16 cellular contexts compared by ENCODE assay signal in the genomic region with DNA sequence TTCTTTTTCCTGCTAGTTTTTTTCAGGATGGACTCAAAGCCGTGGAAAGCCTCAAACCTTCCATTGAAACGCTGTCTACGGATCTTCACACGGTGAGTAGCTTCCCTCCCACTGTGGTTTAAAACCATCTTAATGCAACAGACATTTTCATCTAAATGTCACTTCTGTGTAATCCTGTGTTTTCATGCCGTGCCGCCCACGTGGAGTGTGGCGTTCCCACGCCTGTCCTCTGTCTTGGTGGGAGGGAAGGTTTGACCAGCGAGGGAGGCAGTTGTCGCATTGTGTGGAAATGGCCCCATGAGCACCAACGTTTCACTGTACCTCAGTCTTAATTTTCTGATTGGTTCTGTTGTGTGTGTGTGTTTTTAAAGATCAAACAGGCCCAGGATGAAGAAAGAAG.
DNase-seq lines count a peak whose midpoint lies in the region; ATAC-seq and TF ChIP-seq lines count a peak whose summit lies in the region.
"Had no signal": no experiment of that assay in that cellular context is flagged by ENCODE, and none has a peak within 500 bp of the region (broad histone marks: within the 10 kb centered on the region; RNA-seq: fewer than 3 reads in every experiment).

No MANE protein-coding gene starts in this region.

- POLR2A ChIA-PET in SK-N-SH (lab: Yijun Ruan, JAX) = no interaction called here

- H3K4me1 Mint-ChIP-seq in chondrocyte (ENCODE audit: low read depth) (peaks cover 57% of the 10 kb centered on the region), immature natural killer cell (no peaks in the 10 kb centered on the region)
- H3K4me1 Mint-ChIP-seq in activated T-cell treated with anti-CD3 and anti-CD28 coated beads, Interleukin-2, amount 50 U/mL, for 24 hours (ENCODE audit: low read depth) = peaks cover 7% of the 10 kb centered on the region

- no peak overlapping the region for H3K9ac ChIP-seq in SK-N-SH

- no peak overlapping the region for H3K4me2 ChIP-seq in SK-N-SH

- in situ Hi-C loops in transverse colon (cut with MboI; ENCODE audit: low pct_ligation_motif_present in 1 of 4, low pct_unique_long_range_greater_than_20kb in 1 of 4, low sequenced_read_pairs in 3 of 4) = loop anchor here in 3 of 4 donors (25.0 kb wide), 3 partner anchors 122 to 172 kb away; partner anchors contain the start of gene ASAP2 (in 1 of the 3)

- ATAC-seq in SK-N-SH treated with all-trans-retinoic acid at 6 μM for 48 hours = no peak
- no peak for ATAC-seq in right lobe of liver

- H3K4me1 ChIP-seq in SK-N-SH (ENCODE audit: control insufficient read depth in 1 of 2, insufficient read depth in 2 of 2, low read depth in 1 of 2, low read length in 1 of 2) = peaks cover 26 to 39% of the 10 kb centered on the region in 2 experiments
- peaks cover 0 to 35% (median 11%) of the 10 kb centered on the region in 4 donors for H3K4me1 ChIP-seq in right lobe of liver
- peaks cover 24 to 70% (median 27%) of the 10 kb centered on the region in 4 donors for H3K4me1 ChIP-seq in transverse colon

- H3K27ac Mint-ChIP-seq in chondrocyte (ENCODE audit: unreplicated experiment) (peak overlapping the region; percentile 64), immature natural killer cell (no peak overlapping the region)
- no peak overlapping the region for H3K27ac Mint-ChIP-seq in activated T-cell treated with anti-CD3 and anti-CD28 coated beads, Interleukin-2, amount 50 U/mL, for 24 hours

- intact Hi-C loops in right lobe of liver (cut with DNase I) (loop anchor here (10.0 kb wide), 2 partner anchors 130 to 190 kb away; partner anchors contain the start of gene ASAP2 (in 1 of the 2)), transverse colon (cut with DNase I; ENCODE audit: low total_unique reads) (loop anchor here (5.0 kb wide), 2 partner anchors 127 to 192 kb away; partner anchors contain the start of gene ASAP2)

- no peaks in the 10 kb centered on the region for H3K9me3 ChIP-seq in SK-N-SH
- no peaks in the 10 kb centered on the region for H3K9me3 ChIP-seq in right lobe of liver
- H3K9me3 ChIP-seq in transverse colon = no peaks in the 10 kb centered on the region
- H3K9me3 ChIP-seq: BE2C had no signal

- H3K4me3 ChIP-seq in SK-N-SH (ENCODE audit: low read depth in 2 of 2, low read length in 1 of 2) = no peak overlapping the region
- H3K4me3 ChIP-seq in right lobe of liver = no peak overlapping the region
- H3K4me3 ChIP-seq in transverse colon = no peak overlapping the region

- H3K9me3 Mint-ChIP-seq in chondrocyte (ENCODE audit: low read depth) (no peaks in the 10 kb centered on the region), immature natural killer cell (no peaks in the 10 kb centered on the region)
- H3K9me3 Mint-ChIP-seq in activated T-cell treated with anti-CD3 and anti-CD28 coated beads, Interleukin-2, amount 50 U/mL, for 24 hours = no peaks in the 10 kb centered on the region

- H3K27ac ChIP-seq in SK-N-SH (ENCODE audit: low read depth in 2 of 2, low read length in 1 of 2) (peak overlapping the region; percentile 45 to 96; a peak in 3 of 4 replicates), right lobe of liver (peak overlapping the region; percentile 80 to 91 (median 90)), transverse colon (peak overlapping the region; percentile 82 to 87 (median 84))
- H3K27ac ChIP-seq: 22Rv1 had no signal

- H3K36me3 ChIP-seq in SK-N-SH (replicated peaks in 1 of 2; ENCODE audit: control insufficient read depth in 1 of 2, insufficient read depth in 2 of 2, low read length in 1 of 2) = peaks cover 51% of the 10 kb centered on the region in 2 experiments
- H3K36me3 ChIP-seq in right lobe of liver = no peaks in the 10 kb centered on the region
- no peaks in the 10 kb centered on the region for H3K36me3 ChIP-seq in transverse colon
- H3K36me3 ChIP-seq: BE2C had no signal

- TF ChIP-seq EP300 in SK-N-SH (IDR thresholded peaks at IDR 0.05; ENCODE audit: borderline replicate concordance in 1 of 2, low read depth in 1 of 2, low read length in 1 of 2) (no peak), transverse colon (IDR thresholded peaks at IDR 0.05; ENCODE audit: low read depth) (no peak)

- H3K4me3 Mint-ChIP-seq in chondrocyte (ENCODE audit: unreplicated experiment) (no peak overlapping the region), immature natural killer cell (no peak overlapping the region)
- H3K4me3 Mint-ChIP-seq in activated T-cell treated with anti-CD3 and anti-CD28 coated beads, Interleukin-2, amount 50 U/mL, for 24 hours = no peak overlapping the region

- no peak for TF ChIP-seq RAD21 in SK-N-SH (IDR thresholded peaks at IDR 0.05; ENCODE audit: low read length)

- H3K79me2 ChIP-seq in SK-N-SH (ENCODE audit: insufficient read depth) = peaks cover 22% of the 10 kb centered on the region

- DNase-seq in SK-N-SH = no peak
- DNase-seq in chondrocyte (ENCODE audit: low spot score) = no peak
- no peak for DNase-seq in right lobe of liver
- no peak for DNase-seq in transverse colon
- DNase-seq in immature natural killer cell = no peak
- no peak for DNase-seq in activated CD4-positive, alpha-beta T cell treated with anti-CD3 and anti-CD28 coated beads, Interleukin-2, amount 50 U/mL, for 4 hours
- DNase-seq in activated T-cell treated with anti-CD3 and anti-CD28 coated beads, Interleukin-2, amount 50 U/mL, for 24 hours = no peak
- DNase-seq: BE2C, COR-L47, GF-D8, GOT3, Karpas-422, MM.1S, NCI-H446 had no signal

- H2AFZ ChIP-seq in SK-N-SH (ENCODE audit: low read depth) = no peak overlapping the region

- no peak for TF ChIP-seq CTCF in SK-N-SH (IDR thresholded peaks at IDR 0.05)
- TF ChIP-seq CTCF in chondrocyte (IDR thresholded peaks at IDR 0.05) = no peak
- TF ChIP-seq CTCF in right lobe of liver (IDR thresholded peaks at IDR 0.05) = no peak
- TF ChIP-seq CTCF in transverse colon (IDR thresholded peaks at IDR 0.05) = no peak

- H3K27me3 ChIP-seq in SK-N-SH (ENCODE audit: insufficient read depth) (no peaks in the 10 kb centered on the region), right lobe of liver (no peaks in the 10 kb centered on the region), transverse colon (no peaks in the 10 kb centered on the region)
- H3K27me3 ChIP-seq: BE2C had no signal

- no peaks in the 10 kb centered on the region for H3K27me3 Mint-ChIP-seq in chondrocyte (ENCODE audit: low read depth)
- H3K27me3 Mint-ChIP-seq in immature natural killer cell (ENCODE audit: low read depth in 3 of 3) = peaks cover 1 to 11% (median 3%) of the 10 kb centered on the region in 3 donors
- peaks cover 2% of the 10 kb centered on the region for H3K27me3 Mint-ChIP-seq in activated T-cell treated with anti-CD3 and anti-CD28 coated beads, Interleukin-2, amount 50 U/mL, for 24 hours

- 94% methylated on average over 12 of the region's 12 CpGs for WGBS in SK-N-SH (ENCODE audit: low lambda C conversion rate)
- WGBS in right lobe of liver (ENCODE audit: insufficient coverage, low coverage, low lambda C conversion rate, missing lambda C conversion rate) = 94% methylated on average over 12 of the region's 12 CpGs
- WGBS in transverse colon (ENCODE audit: low coverage in 1 of 2), 2 donors = 85 to 97% methylated on average over 4 to 12 of the region's 12 CpGs

- no peak for TF ChIP-seq POLR2A in right lobe of liver (IDR thresholded peaks at IDR 0.05)
- no peak for TF ChIP-seq POLR2A in transverse colon (IDR thresholded peaks at IDR 0.05)

- peaks cover 32% of the 10 kb centered on the region for H3F3A ChIP-seq in SK-N-SH (replicated peaks; ENCODE audit: insufficient read depth)

- CTCF ChIA-PET in SK-N-SH (lab: Yijun Ruan, JAX) = interaction anchor here (0.9 to 4.8 kb wide), 13 partner anchors 11 to 463 kb away, joined by 3 to 68 read pairs (median 4); partner anchors contain the start of gene ASAP2

- H3K9me2 ChIP-seq in SK-N-SH = no peaks in the 10 kb centered on the region

- H4K20me1 ChIP-seq in SK-N-SH (ENCODE audit: insufficient read depth) = peaks cover 8% of the 10 kb centered on the region; the same call in 1 of the 2 replicates

- H3K36me3 Mint-ChIP-seq in chondrocyte (ENCODE audit: low read depth) (peaks cover 25% of the 10 kb centered on the region), immature natural killer cell (no peaks in the 10 kb centered on the region)
- H3K36me3 Mint-ChIP-seq in activated T-cell treated with anti-CD3 and anti-CD28 coated beads, Interleukin-2, amount 50 U/mL, for 24 hours (ENCODE audit: low read depth) = no peaks in the 10 kb centered on the region

TF ChIP-seq in SK-N-SH, 30 proteins besides CTCF, POLR2A, EP300 and RAD21:
- TF ChIP-seq, protein P1, sequence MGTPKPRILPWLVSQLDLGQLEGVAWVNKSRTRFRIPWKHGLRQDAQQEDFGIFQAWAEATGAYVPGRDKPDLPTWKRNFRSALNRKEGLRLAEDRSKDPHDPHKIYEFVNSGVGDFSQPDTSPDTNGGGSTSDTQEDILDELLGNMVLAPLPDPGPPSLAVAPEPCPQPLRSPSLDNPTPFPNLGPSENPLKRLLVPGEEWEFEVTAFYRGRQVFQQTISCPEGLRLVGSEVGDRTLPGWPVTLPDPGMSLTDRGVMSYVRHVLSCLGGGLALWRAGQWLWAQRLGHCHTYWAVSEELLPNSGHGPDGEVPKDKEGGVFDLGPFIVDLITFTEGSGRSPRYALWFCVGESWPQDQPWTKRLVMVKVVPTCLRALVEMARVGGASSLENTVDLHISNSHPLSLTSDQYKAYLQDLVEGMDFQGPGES (IDR thresholded peaks at IDR 0.05; ENCODE audit: low read depth, low read length) = no peak
- no peak for TF ChIP-seq FOXJ3 (CRISPR knock-in tag; IDR thresholded peaks at IDR 0.05)
- no peak for TF ChIP-seq JUND (IDR thresholded peaks at IDR 0.05)
- TF ChIP-seq MXI1 (IDR thresholded peaks at IDR 0.05; ENCODE audit: low read depth, low read length) = no peak
- no peak for TF ChIP-seq ELF1 (IDR thresholded peaks at IDR 0.05)

TF ChIP-seq in SK-N-SH treated with all-trans-retinoic acid at 6 μM for 48 hours, 23 proteins besides CTCF, POLR2A, EP300 and RAD21 (continues in another document):
- TF ChIP-seq SNAI2 (CRISPR knock-in tag; IDR thresholded peaks at IDR 0.05) (no peak), ZNF70 (CRISPR knock-in tag; IDR thresholded peaks at IDR 0.05) (no peak), PATZ1 (CRISPR knock-in tag; IDR thresholded peaks at IDR 0.05; ENCODE audit: borderline replicate concordance) (no peak)
